22 cellular contexts compared by ENCODE assay signal in the genomic region with DNA sequence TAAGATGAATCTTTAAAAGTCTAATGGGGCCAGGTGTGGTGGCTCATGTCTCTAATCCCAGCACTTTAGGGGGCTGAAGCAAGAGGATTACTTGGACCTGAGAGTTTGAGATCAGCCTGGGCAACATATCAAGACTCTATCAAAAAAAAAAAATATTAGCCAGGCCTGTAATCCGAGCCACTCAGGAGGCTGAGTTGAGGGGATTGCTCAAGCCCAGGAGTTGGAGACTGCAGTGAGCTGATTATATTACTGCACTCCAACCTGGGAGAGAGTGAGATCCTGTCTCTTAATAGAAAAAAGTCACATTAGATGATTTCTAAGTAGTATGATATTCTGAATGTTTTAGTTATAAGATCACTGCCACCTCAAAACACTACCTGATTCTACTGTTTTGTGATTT.
DNase-seq lines count a peak whose midpoint lies in the region; TF ChIP-seq lines count a peak whose summit lies in the region.
"Had no signal": no experiment of that assay in that cellular context is flagged by ENCODE, and none has a peak within 500 bp of the region (broad histone marks: within the 10 kb centered on the region; RNA-seq: fewer than 3 reads in every experiment).

No MANE protein-coding gene starts in this region.

- H3F3A ChIP-seq in MM.1S (ENCODE audit: insufficient read depth, low read length), result no peaks in the 10 kb centered on the region

- H3K4me3 ChIP-seq in spleen (no peak overlapping the region), MM.1S (ENCODE audit: low read length) (no peak overlapping the region)
- H3K4me3 ChIP-seq: BLaER1 treated with 17β-estradiol and CSF1 and Interleukin-3, amounts not matched to agents 10 nM and 100 nM; Peyer's patch; SJCRH30 had no signal

- TF ChIP-seq CTCF in spleen (IDR thresholded peaks at IDR 0.05 in 8 of 11, conservative IDR thresholded peaks at IDR 0.05 in 3 of 11) (no peak), MM.1S (IDR thresholded peaks at IDR 0.05; ENCODE audit: low read length) (no peak)

- H3K27ac ChIP-seq in spleen (no peak overlapping the region), MM.1S (ENCODE audit: low read length) (no peak overlapping the region)
- H3K27ac ChIP-seq: BLaER1 treated with 17β-estradiol and CSF1 and Interleukin-3, amounts not matched to agents 10 nM and 100 nM; Peyer's patch; SJCRH30 had no signal

- H3K27me3 ChIP-seq in spleen (replicated peaks in 1 of 7) (peaks cover 0 to 5% (median 0%) of the 10 kb centered on the region in 7 donors), MM.1S (replicated peaks; ENCODE audit: insufficient read depth, low read length) (no peaks in the 10 kb centered on the region)
- H3K27me3 ChIP-seq: BLaER1 treated with 17β-estradiol and CSF1 and Interleukin-3, amounts not matched to agents 10 nM and 100 nM; Peyer's patch; SJCRH30 had no signal

- DNase-seq in NCI-H2196 (lab: John Stamatoyannopoulos, UW; ENCODE audit: unreplicated experiment), result peak; percentile 0
- DNase-seq in NCI-H2196 treated with DMSO at 0.1 percent for 48 hours (lab: John Stamatoyannopoulos, UW; ENCODE audit: unreplicated experiment), result no peak
- peak; percentile 82 for DNase-seq in NCI-H524 treated with DMSO at 0.1 percent for 48 hours (lab: John Stamatoyannopoulos, UW)
- peak; percentile 44 for DNase-seq in left kidney (ENCODE audit: low read depth, low spot score)
- no peak for DNase-seq in spleen
- DNase-seq in NCI-H146 treated with DMSO at 0.1 percent for 48 hours (lab: John Stamatoyannopoulos, UW; ENCODE audit: unreplicated experiment), result no peak
- DNase-seq in MM.1S, result no peak
- DNase-seq: 8988T; Caco-2; CD4-positive, alpha-beta memory T cell; DMS153; GOT3; HCEC 1CT; Karpas-422; NCI-H1417; NCI-H187; NCI-H2107; NCI-H446; Peyer's patch; SJCRH30; T-helper 1 cell had no signal

- H2AFZ ChIP-seq in MM.1S (ENCODE audit: low read length), result no peak overlapping the region

- no peaks in the 10 kb centered on the region for H3K9me2 ChIP-seq in MM.1S (replicated peaks; ENCODE audit: insufficient read depth, low read length)

- no peaks in the 10 kb centered on the region for H3K36me3 ChIP-seq in spleen
- no peaks in the 10 kb centered on the region for H3K36me3 ChIP-seq in MM.1S (replicated peaks; ENCODE audit: insufficient read depth, low read length)
- H3K36me3 ChIP-seq: BLaER1 treated with 17β-estradiol and CSF1 and Interleukin-3, amounts not matched to agents 10 nM and 100 nM; Peyer's patch; SJCRH30 had no signal

- H3K9me3 ChIP-seq in spleen, result no peaks in the 10 kb centered on the region
- H3K9me3 ChIP-seq in MM.1S (replicated peaks; ENCODE audit: insufficient read depth, low read length), result no peaks in the 10 kb centered on the region
- H3K9me3 ChIP-seq: BLaER1 treated with 17β-estradiol and CSF1 and Interleukin-3, amounts not matched to agents 10 nM and 100 nM; Caco-2; Peyer's patch; SJCRH30 had no signal

- no peaks in the 10 kb centered on the region for H4K20me1 ChIP-seq in MM.1S (ENCODE audit: insufficient read depth, low read length)
- H4K20me1 ChIP-seq: BLaER1 treated with 17β-estradiol and CSF1 and Interleukin-3, amounts not matched to agents 10 nM and 100 nM had no signal

- intact Hi-C loops in spleen (cut with DNase I; ENCODE audit: low total_unique reads), result no loop called here

- TF ChIP-seq POLR2A in spleen (IDR thresholded peaks at IDR 0.05), result no peak

- H3K4me2 ChIP-seq in MM.1S (ENCODE audit: low read depth, low read length), result no peak overlapping the region
- H3K4me2 ChIP-seq: BLaER1 treated with 17β-estradiol and CSF1 and Interleukin-3, amounts not matched to agents 10 nM and 100 nM had no signal

- 54 to 82% (median 63%) methylated on average over 1 of the region's 1 CpG for WGBS in spleen, 5 donors

- no peaks in the 10 kb centered on the region for H3K4me1 ChIP-seq in spleen
- no peaks in the 10 kb centered on the region for H3K4me1 ChIP-seq in MM.1S (ENCODE audit: low read length)
- H3K4me1 ChIP-seq: BLaER1 treated with 17β-estradiol and CSF1 and Interleukin-3, amounts not matched to agents 10 nM and 100 nM; Caco-2; Peyer's patch; SJCRH30 had no signal

- no peaks in the 10 kb centered on the region for H3K79me2 ChIP-seq in MM.1S (ENCODE audit: low read length)

- no peak overlapping the region for H3K9ac ChIP-seq in MM.1S (ENCODE audit: low read length)
- H3K9ac ChIP-seq: BLaER1 treated with 17β-estradiol and CSF1 and Interleukin-3, amounts not matched to agents 10 nM and 100 nM had no signal

Comparison
In these comparisons a context has a peak if more than half of its experiments do, and no peak if none do; other contexts are left out.
1. DNase-seq: peak in NCI-H2196 (single experiment), NCI-H524 treated with DMSO at 0.1 percent for 48 hours (single experiment) and left kidney (single experiment); none in NCI-H2196 treated with DMSO at 0.1 percent for 48 hours (single experiment), spleen (single experiment), NCI-H146 treated with DMSO at 0.1 percent for 48 hours (single experiment) and MM.1S (single experiment).